In the genomic region with DNA sequence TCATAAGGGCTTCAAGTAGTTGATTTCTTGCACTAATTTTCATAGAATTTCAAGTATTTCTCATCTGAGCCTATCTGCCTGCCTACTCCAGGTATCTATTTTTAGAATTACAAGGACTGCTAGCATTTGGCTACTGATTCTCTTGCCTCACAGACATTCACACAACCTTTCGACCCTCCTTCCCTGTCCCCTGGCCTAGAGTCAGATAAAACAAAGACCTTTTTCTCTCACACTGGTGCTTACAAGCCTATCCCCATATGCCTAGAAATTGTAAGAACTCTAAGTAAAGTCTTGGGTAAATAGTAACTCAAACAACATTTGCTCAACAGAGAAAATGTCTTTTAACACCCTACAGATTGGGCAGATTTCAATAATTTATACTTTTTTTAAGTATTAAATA, we compare ENCODE assay signal across 16 cellular contexts.
"Had no signal": no experiment of that assay in that cellular context is flagged by ENCODE, and none has a peak within 500 bp of the region (broad histone marks: within the 10 kb centered on the region; RNA-seq: fewer than 3 reads in every experiment).

No MANE protein-coding gene starts in this region.

- H3K27ac ChIP-seq: brain microvascular endothelial cell, foreskin keratinocyte, upper lobe of right lung had no signal

- ATAC-seq: foreskin keratinocyte, sciatic nerve, upper lobe of right lung had no signal

- H3K4me2 ChIP-seq: SK-N-SH had no signal

- DNase-seq: activated CD4-positive, alpha-beta T cell treated with anti-CD3 and anti-CD28 coated beads for 48 hours; amygdala; brain microvascular endothelial cell; foreskin keratinocyte; head of caudate nucleus; naive B cell; posterior cingulate gyrus; SK-N-SH; stimulated activated CD4-positive, alpha-beta T cell treated with anti-CD3 and anti-CD28 coated beads, Interleukin-2, amount 100 ng/mL, for 24 hours; stimulated activated naive CD4-positive, alpha-beta T cell; T-helper 1 cell; upper lobe of right lung had no signal

- H3K9ac ChIP-seq: SK-N-SH had no signal

- H3K9me3 ChIP-seq: SK-N-SH, upper lobe of right lung had no signal

- H3K4me1 ChIP-seq: foreskin keratinocyte, upper lobe of right lung had no signal

- H3K27me3 ChIP-seq: brain microvascular endothelial cell, foreskin keratinocyte, upper lobe of right lung had no signal

- FAIRE-seq: colon, endothelial cell of umbilical vein, keratinocyte had no signal

- H3K4me3 ChIP-seq: upper lobe of right lung had no signal
